16 cellular contexts compared by ENCODE assay signal in genomic region chr3:12991861-12992281, GRCh38.
DNase-seq lines count a peak whose midpoint lies in the region; ATAC-seq and TF ChIP-seq lines count a peak whose summit lies in the region.
"Had no signal": no experiment of that assay in that cellular context is flagged by ENCODE, and none has a peak within 500 bp of the region (broad histone marks: within the 10 kb centered on the region; RNA-seq: fewer than 3 reads in every experiment).

No MANE protein-coding gene starts in this region.

- H3K27me3 Mint-ChIP-seq in endodermal cell (ENCODE audit: insufficient read depth) (peaks cover 11% of the 10 kb centered on the region), neural crest cell (ENCODE audit: low read depth) (peaks cover 32% of the 10 kb centered on the region)

- 87 to 88% methylated on average over 5 to 9 of the region's 9 CpGs for WGBS in endodermal cell (ENCODE audit: insufficient coverage in 1 of 2, insufficient read length in 1 of 2), 2 experiments
- WGBS in aorta, 2 donors = 88 to 91% methylated on average over 9 of the region's 9 CpGs

- no peak overlapping the region for H3K4me2 ChIP-seq in MM.1S (ENCODE audit: low read depth, low read length)

- H3K27ac ChIP-seq in endodermal cell (ENCODE audit: low read depth, low read length) = no peak overlapping the region
- H3K27ac ChIP-seq in aorta (ENCODE audit: low read depth in 1 of 2, low read length in 2 of 2) = no peak overlapping the region
- no peak overlapping the region for H3K27ac ChIP-seq in MM.1S (ENCODE audit: low read length)
- H3K27ac ChIP-seq: brain microvascular endothelial cell had no signal

- H3K36me3 ChIP-seq in endodermal cell (ENCODE audit: control insufficient read depth, insufficient read depth, low read length) = no peaks in the 10 kb centered on the region
- H3K36me3 ChIP-seq in aorta (ENCODE audit: control insufficient read depth in 1 of 2, insufficient read depth in 2 of 2, low read length in 1 of 2) = no peaks in the 10 kb centered on the region
- no peaks in the 10 kb centered on the region for H3K36me3 ChIP-seq in MM.1S (replicated peaks; ENCODE audit: insufficient read depth, low read length)
- H3K36me3 ChIP-seq: brain microvascular endothelial cell, thoracic aorta had no signal

- peaks cover 6% of the 10 kb centered on the region; the same call in 1 of the 2 replicates for H4K20me1 ChIP-seq in MM.1S (ENCODE audit: insufficient read depth, low read length)

- intact Hi-C loops in cardiac septum (cut with DNase I) (no loop called here), Right ventricle myocardium inferior (cut with DNase I) (loop anchor here (5.0 kb wide), 1 partner anchor 60 kb away; no protein-coding TSS in a partner anchor), aorta (cut with DNase I) (no loop called here)

- H3F3A ChIP-seq in MM.1S (ENCODE audit: insufficient read depth, low read length) = peaks cover 23% of the 10 kb centered on the region

- no peaks in the 10 kb centered on the region for H3K9me2 ChIP-seq in MM.1S (replicated peaks; ENCODE audit: insufficient read depth, low read length)

- peaks cover 91% of the 10 kb centered on the region for H3K79me2 ChIP-seq in MM.1S (ENCODE audit: low read length)

- peaks cover 8% of the 10 kb centered on the region for H3K4me1 ChIP-seq in endodermal cell (ENCODE audit: control insufficient read depth, insufficient read depth, low read length)
- no peaks in the 10 kb centered on the region for H3K4me1 ChIP-seq in aorta (ENCODE audit: control insufficient read depth in 1 of 2, insufficient read depth in 2 of 2, low read length in 2 of 2)
- peaks cover 19% of the 10 kb centered on the region for H3K4me1 ChIP-seq in MM.1S (ENCODE audit: low read length)

- peak; percentile 65 for DNase-seq in cardiac septum (ENCODE audit: low spot score)
- no peak for DNase-seq in Right ventricle myocardium inferior (ENCODE audit: missing footprints)
- DNase-seq in endodermal cell = peak; percentile 53
- DNase-seq in neural crest cell (ENCODE audit: low read depth, low spot score) = no peak
- peak; percentile 27 to 60 for DNase-seq in aorta
- no peak for DNase-seq in medulla oblongata (ENCODE audit: extremely low spot score)
- no peak for DNase-seq in MM.1S
- DNase-seq in ureter (ENCODE audit: low spot score) = no peak
- DNase-seq: brain microvascular endothelial cell, COR-L47, left colon, NCI-H2081 treated with DMSO at 0.1 percent for 48 hours, NCI-H526 treated with DMSO at 0.1 percent for 48 hours had no signal

- TF ChIP-seq CTCF in endodermal cell (conservative IDR thresholded peaks at IDR 0.05) (no peak), neural crest cell (conservative IDR thresholded peaks at IDR 0.05) (no peak), MM.1S (IDR thresholded peaks at IDR 0.05; ENCODE audit: low read length) (no peak)

- H3K9me3 ChIP-seq in endodermal cell (ENCODE audit: control insufficient read depth, low read length) (no peaks in the 10 kb centered on the region), aorta (ENCODE audit: control insufficient read depth, low read length) (no peaks in the 10 kb centered on the region), MM.1S (replicated peaks; ENCODE audit: insufficient read depth, low read length) (no peaks in the 10 kb centered on the region)
- H3K9me3 ChIP-seq: thoracic aorta had no signal

- ATAC-seq in Right ventricle myocardium inferior (no peak), aorta (ENCODE audit: low FRiP score) (no peak)
- ATAC-seq: GM12878, left colon, Panc1 had no signal

- H3K27ac Mint-ChIP-seq in endodermal cell = no peak overlapping the region
- H3K27ac Mint-ChIP-seq in neural crest cell (ENCODE audit: unreplicated experiment) = no peak overlapping the region

- H3K4me3 ChIP-seq in endodermal cell (ENCODE audit: low read length) (no peak overlapping the region), aorta (ENCODE audit: low read length in 2 of 2) (no peak overlapping the region), MM.1S (ENCODE audit: low read length) (no peak overlapping the region)
- H3K4me3 ChIP-seq: GM12878, thoracic aorta had no signal

- H3K36me3 Mint-ChIP-seq in endodermal cell (ENCODE audit: low read depth) = no peaks in the 10 kb centered on the region
- no peaks in the 10 kb centered on the region for H3K36me3 Mint-ChIP-seq in neural crest cell (ENCODE audit: low read depth)

- H3K9ac ChIP-seq in endodermal cell (ENCODE audit: extremely low read depth, low read length, poor library complexity, severe bottlenecking) (no peak overlapping the region), MM.1S (ENCODE audit: low read length) (no peak overlapping the region)

- no peak overlapping the region for H2AFZ ChIP-seq in MM.1S (ENCODE audit: low read length)

- H3K4me3 Mint-ChIP-seq in endodermal cell = no peak overlapping the region
- peak overlapping the region; percentile 80 for H3K4me3 Mint-ChIP-seq in neural crest cell

- peaks cover 16% of the 10 kb centered on the region for H3K4me1 Mint-ChIP-seq in endodermal cell
- peaks cover 8% of the 10 kb centered on the region for H3K4me1 Mint-ChIP-seq in neural crest cell

- peaks cover 7% of the 10 kb centered on the region for H3K9me3 Mint-ChIP-seq in endodermal cell
- no peaks in the 10 kb centered on the region for H3K9me3 Mint-ChIP-seq in neural crest cell

- H3K27me3 ChIP-seq in endodermal cell (ENCODE audit: control insufficient read depth, insufficient read depth, low read length, poor library complexity, severe bottlenecking) (no peaks in the 10 kb centered on the region), aorta (ENCODE audit: control insufficient read depth in 1 of 2, insufficient read depth in 2 of 2, low read length in 1 of 2) (no peaks in the 10 kb centered on the region), MM.1S (replicated peaks; ENCODE audit: insufficient read depth, low read length) (no peaks in the 10 kb centered on the region)
- H3K27me3 ChIP-seq: brain microvascular endothelial cell had no signal

Comparison
In these comparisons a context has a peak if more than half of its experiments do, and no peak if none do; other contexts are left out.
1. DNase-seq: peak in cardiac septum (single experiment), endodermal cell (single experiment) and aorta (2 of 2); none in Right ventricle myocardium inferior (single experiment), neural crest cell (single experiment), medulla oblongata (single experiment), MM.1S (single experiment) and ureter (single experiment).